In genomic region chr14:92582706-92583452, GRCh38 we compare ENCODE assay signal across 10 cellular contexts.
A peak's percentile ranks its signal among the peaks of the same experiment; 100 is the strongest.
DNase-seq lines count a peak whose midpoint lies in the region; ATAC-seq, FAIRE-seq and TF ChIP-seq lines count a peak whose summit lies in the region.
"Had no signal": no experiment of that assay in that cellular context is flagged by ENCODE, and none has a peak within 500 bp of the region (broad histone marks: within the 10 kb centered on the region; RNA-seq: fewer than 3 reads in every experiment).

No MANE protein-coding gene starts in this region.

- peak overlapping the region; percentile 9 for H3K27ac Mint-ChIP-seq in dendritic cell treated with granulocyte-macrophage colony-stimulating factor and Interleukin-4, amounts not matched to agents 40 ng/mL and 50 ng/mL, for 4 days
- no peak overlapping the region for H3K27ac Mint-ChIP-seq in endodermal cell

- H3K4me1 ChIP-seq in mesendoderm (ENCODE audit: control insufficient read depth, low read depth, low read length) (no peaks in the 10 kb centered on the region), pancreas (no peaks in the 10 kb centered on the region), endodermal cell (ENCODE audit: control insufficient read depth, insufficient read depth, low read length) (no peaks in the 10 kb centered on the region)

- H3K4ac ChIP-seq in mesendoderm (ENCODE audit: low read depth, low read length) = no peak overlapping the region

- no peaks in the 10 kb centered on the region for H3K27me3 Mint-ChIP-seq in dendritic cell treated with granulocyte-macrophage colony-stimulating factor and Interleukin-4, amounts not matched to agents 40 ng/mL and 50 ng/mL, for 4 days
- H3K27me3 Mint-ChIP-seq in endodermal cell (ENCODE audit: insufficient read depth) = no peaks in the 10 kb centered on the region

- FAIRE-seq in pancreas (lab: Jason Lieb, UNC) = no peak

- H3K27me3 ChIP-seq in mesendoderm (ENCODE audit: insufficient read depth, low read length, poor library complexity) = no peaks in the 10 kb centered on the region
- no peaks in the 10 kb centered on the region for H3K27me3 ChIP-seq in pancreas
- no peaks in the 10 kb centered on the region for H3K27me3 ChIP-seq in endodermal cell (ENCODE audit: control insufficient read depth, insufficient read depth, low read length, poor library complexity, severe bottlenecking)
- H3K27me3 ChIP-seq: thyroid gland had no signal

- DNase-seq in mesendoderm (no peak), GOT3 (lab: John Stamatoyannopoulos, UW) (no peak), pancreas (no peak), endodermal cell (no peak)
- DNase-seq: NCI-H526, thyroid gland had no signal

- intact Hi-C loops in dendritic cell treated with granulocyte-macrophage colony-stimulating factor and Interleukin-4, amounts not matched to agents 40 ng/mL and 50 ng/mL, for 4 days (cut with micrococcal nuclease) = loop anchor here (5.0 kb wide), 1 partner anchor 34 kb away; no protein-coding TSS in a partner anchor
- intact Hi-C loops in pancreas (cut with DNase I) = no loop called here

- no peaks in the 10 kb centered on the region for H3K9me3 Mint-ChIP-seq in dendritic cell treated with granulocyte-macrophage colony-stimulating factor and Interleukin-4, amounts not matched to agents 40 ng/mL and 50 ng/mL, for 4 days
- H3K9me3 Mint-ChIP-seq in endodermal cell = peaks cover 5% of the 10 kb centered on the region

- H3K79me2 ChIP-seq in mesendoderm (ENCODE audit: control insufficient read depth, insufficient read depth, low read length) = no peaks in the 10 kb centered on the region

- H4K5ac ChIP-seq in mesendoderm (ENCODE audit: low read length) = no peak overlapping the region

- H2BK15ac ChIP-seq in mesendoderm (replicated peaks; ENCODE audit: low read depth) = no peak overlapping the region

- no peak overlapping the region for H2AK5ac ChIP-seq in mesendoderm (ENCODE audit: low read length)

- no peak overlapping the region for H3K56ac ChIP-seq in mesendoderm (ENCODE audit: low read length)

- H3K4me2 ChIP-seq in mesendoderm (ENCODE audit: low read length) = no peak overlapping the region

- H3K36me3 ChIP-seq in mesendoderm (ENCODE audit: control insufficient read depth, insufficient read depth, low read length) (no peaks in the 10 kb centered on the region), pancreas (no peaks in the 10 kb centered on the region), endodermal cell (ENCODE audit: control insufficient read depth, insufficient read depth, low read length) (no peaks in the 10 kb centered on the region)
- H3K36me3 ChIP-seq: thyroid gland had no signal

- H3K27ac ChIP-seq in mesendoderm (ENCODE audit: low read depth, low read length) = no peak overlapping the region
- no peak overlapping the region for H3K27ac ChIP-seq in pancreas
- H3K27ac ChIP-seq in endodermal cell (ENCODE audit: low read depth, low read length) = no peak overlapping the region
- H3K27ac ChIP-seq: thyroid gland had no signal

- H3K36me3 Mint-ChIP-seq in dendritic cell treated with granulocyte-macrophage colony-stimulating factor and Interleukin-4, amounts not matched to agents 40 ng/mL and 50 ng/mL, for 4 days (ENCODE audit: low read depth) = peaks cover 100% of the 10 kb centered on the region
- H3K36me3 Mint-ChIP-seq in endodermal cell (ENCODE audit: low read depth) = peaks cover 3% of the 10 kb centered on the region

- peak; percentile 47 for ATAC-seq in GM18498 (IDR thresholded peaks at IDR 0.05; ENCODE audit: unreplicated experiment)
- peak; percentile 51 for ATAC-seq in GM21447 (IDR thresholded peaks at IDR 0.05; ENCODE audit: unreplicated experiment)
- peak; percentile 48 for ATAC-seq in HG03439 (IDR thresholded peaks at IDR 0.05; ENCODE audit: unreplicated experiment)
- ATAC-seq in pancreas = no peak

- no peak overlapping the region for H3K4me3 Mint-ChIP-seq in dendritic cell treated with granulocyte-macrophage colony-stimulating factor and Interleukin-4, amounts not matched to agents 40 ng/mL and 50 ng/mL, for 4 days
- H3K4me3 Mint-ChIP-seq in endodermal cell = no peak overlapping the region

- no peak overlapping the region for H3K4me3 ChIP-seq in mesendoderm (ENCODE audit: low read length)
- no peak overlapping the region for H3K4me3 ChIP-seq in pancreas
- no peak overlapping the region for H3K4me3 ChIP-seq in endodermal cell (ENCODE audit: low read length)
- H3K4me3 ChIP-seq: thyroid gland had no signal

- TF ChIP-seq CTCF in pancreas (IDR thresholded peaks at IDR 0.05) = no peak
- TF ChIP-seq CTCF in endodermal cell (conservative IDR thresholded peaks at IDR 0.05) = no peak

- WGBS in mesendoderm (ENCODE audit: extremely low coverage, insufficient coverage, low lambda C conversion rate) = no CpG with 5 or more reads among the region's 12 CpGs
- 86 to 94% methylated on average over 12 of the region's 12 CpGs for WGBS in pancreas, 2 donors
- 91 to 98% methylated on average over 5 to 12 of the region's 12 CpGs for WGBS in endodermal cell (ENCODE audit: insufficient coverage in 1 of 2, insufficient read length in 1 of 2), 2 experiments

- H3K79me1 ChIP-seq in mesendoderm (ENCODE audit: low read length) = no peaks in the 10 kb centered on the region

- no peak overlapping the region for H2BK120ac ChIP-seq in mesendoderm (ENCODE audit: low read depth, low read length)

- H4K8ac ChIP-seq in mesendoderm (ENCODE audit: low read depth, low read length) = no peak overlapping the region

- no peaks in the 10 kb centered on the region for H3K9me3 ChIP-seq in pancreas
- H3K9me3 ChIP-seq in endodermal cell (ENCODE audit: control insufficient read depth, low read length) = no peaks in the 10 kb centered on the region
- H3K9me3 ChIP-seq: thyroid gland had no signal

- H3K4me1 Mint-ChIP-seq in dendritic cell treated with granulocyte-macrophage colony-stimulating factor and Interleukin-4, amounts not matched to agents 40 ng/mL and 50 ng/mL, for 4 days (ENCODE audit: low read depth) = peaks cover 52% of the 10 kb centered on the region
- H3K4me1 Mint-ChIP-seq in endodermal cell = peaks cover 2% of the 10 kb centered on the region

- H3K23ac ChIP-seq in mesendoderm (ENCODE audit: low read length) = no peak overlapping the region

- no peak overlapping the region for H2BK5ac ChIP-seq in mesendoderm (ENCODE audit: low read length)

- H3K9ac ChIP-seq in mesendoderm (ENCODE audit: low read length) = no peak overlapping the region
- H3K9ac ChIP-seq in endodermal cell (ENCODE audit: extremely low read depth, low read length, poor library complexity, severe bottlenecking) = no peak overlapping the region

- H3K18ac ChIP-seq in mesendoderm (ENCODE audit: low read length) = no peak overlapping the region

Comparison
In these comparisons a context has a peak if more than half of its experiments do, and no peak if none do; other contexts are left out.
1. ATAC-seq: peak in GM18498 (single experiment), GM21447 (single experiment) and HG03439 (single experiment); none in pancreas (0 of 4).